Comparison of ENCODE assay signal across 24 cellular contexts in the genomic region with DNA sequence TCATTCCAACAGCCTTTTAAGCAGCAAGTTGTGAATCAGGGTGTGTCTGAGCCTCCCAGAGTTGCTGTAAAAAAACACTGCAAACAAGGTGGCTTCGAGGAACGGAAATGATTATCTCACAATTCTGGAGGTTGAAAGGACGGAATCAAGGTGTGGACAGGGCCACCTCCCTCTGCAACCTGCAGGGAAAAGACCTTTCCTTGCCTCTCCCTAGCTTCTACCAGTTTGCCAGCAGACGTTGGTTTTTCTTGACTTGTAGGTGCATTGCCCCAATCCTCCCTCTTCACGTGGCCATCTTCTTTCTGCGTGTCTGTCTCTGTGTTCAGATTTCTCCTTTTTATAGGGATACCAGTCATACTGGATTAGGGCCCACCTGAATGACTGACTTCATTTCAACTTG.
"Had no signal": no experiment of that assay in that cellular context is flagged by ENCODE, and none has a peak within 500 bp of the region (broad histone marks: within the 10 kb centered on the region; RNA-seq: fewer than 3 reads in every experiment).

No MANE protein-coding gene starts in this region.

- H3K9ac ChIP-seq: KMS-11 had no signal

- H3K36me3 ChIP-seq: ascending aorta had no signal

- DNase-seq: activated CD4-positive, alpha-beta T cell treated with anti-CD3 and anti-CD28 coated beads for 1 hour; activated CD4-positive, alpha-beta T cell treated with anti-CD3 and anti-CD28 coated beads, Interleukin-2, amount 10 ng/mL, durations not matched to agents 24 days and 14 days; activated CD4-positive, alpha-beta T cell treated with anti-CD3 and anti-CD28 coated beads, Interleukin-2, amount 50 U/mL, for 48 hours; activated CD8-positive, alpha-beta memory T cell treated with anti-CD3 and anti-CD28 coated beads, Interleukin-2, amount 10 ng/mL, durations not matched to agents 7 days and 5 days; activated effector memory CD4-positive, alpha-beta T cell treated with Interleukin-2 at 50 U/mL for 16 hours; activated naive CD4-positive, alpha-beta T cell; activated T-cell treated with anti-CD3 and anti-CD28 coated beads, Interleukin-2, amount 50 U/mL, for 24 hours; body of pancreas; MM.1S; NCI-H1105; NCI-H1436; NCI-H1694 treated with DMSO at 0.1 percent for 48 hours; NCI-H345; NCI-H510A treated with DMSO at 0.1 percent for 48 hours; NK-92 treated with Interleukin-12 subunit alpha and Interleukin-12 subunit beta, amount 100 ng/mL, for 24 hours; OCI-M1; RPMI8226; SW 1271; T-helper 9 cell had no signal

- ATAC-seq: activated CD8-positive, alpha-beta memory T cell treated with anti-CD3 and anti-CD28 coated beads, Interleukin-2, amount 10 ng/mL, durations not matched to agents 7 days and 5 days; body of pancreas; Panc1; Right ventricle myocardium inferior; SK-N-SH treated with all-trans-retinoic acid at 6 μM for 48 hours had no signal

- H3K4me1 ChIP-seq: ascending aorta, body of pancreas had no signal

- H3K9me3 ChIP-seq: ascending aorta had no signal

- H3K27ac ChIP-seq: ascending aorta, body of pancreas, KMS-11 had no signal

- H3K4me3 ChIP-seq: ascending aorta, body of pancreas had no signal

- H3K27me3 ChIP-seq: ascending aorta, body of pancreas had no signal
